8 cellular contexts compared by ENCODE assay signal in genomic region chr1:225923692-225924555, GRCh38. TPM values are rescaled to one million over a fixed set of nuclear protein-coding genes. Genes with fewer than 3 reads are reported as not detected.
DNase-seq lines count a peak whose midpoint lies in the region; ATAC-seq, FAIRE-seq and TF ChIP-seq lines count a peak whose summit lies in the region.

TSS of gene PYCR2 (minus strand) at chr1:225924250. CDS start at chr1:225924110, 140 bp downstream.

- intact Hi-C loops in heart right ventricle (cut with DNase I): loop anchor here in 2 of 10 donors (5.0 kb wide), 2 partner anchors 48 to 53 kb away; no protein-coding TSS in a partner anchor

- H3K4me3 Mint-ChIP-seq in T-cell: peak within 1 kb of the TSS; percentile 92 to 95 (median 93)
- peak within 1 kb of the TSS; percentile 93 for H3K4me3 Mint-ChIP-seq in progenitor cell of endocrine pancreas (ENCODE audit: low read depth)

- peaks cover 7% of the 10 kb centered on the region for H3K36me3 Mint-ChIP-seq in T-cell
- peaks cover 7% of the 10 kb centered on the region for H3K36me3 Mint-ChIP-seq in progenitor cell of endocrine pancreas (ENCODE audit: insufficient read depth)

- WGBS in adipose tissue, 3 donors: 0 to 1% (median 0%) methylated on average over 67 to 80 of the region's 80 CpGs
- WGBS in heart right ventricle, 2 donors: 0 to 1% methylated on average over 76 to 80 of the region's 80 CpGs

- H3K27me3 Mint-ChIP-seq in T-cell: no peaks in the 10 kb centered on the region
- no peaks in the 10 kb centered on the region for H3K27me3 Mint-ChIP-seq in progenitor cell of endocrine pancreas

- FAIRE-seq in GM12891 (lab: Jason Lieb, UNC): peak; percentile 98

- H3K9me3 Mint-ChIP-seq in T-cell (no peaks in the 10 kb centered on the region), progenitor cell of endocrine pancreas (ENCODE audit: low read depth) (no peaks in the 10 kb centered on the region)

- H3K27me3 ChIP-seq in heart right ventricle: no peaks in the 10 kb centered on the region

- peak; percentile 87 for TF ChIP-seq POLR2A in GM12891 (IDR thresholded peaks at IDR 0.05; ENCODE audit: low read depth, low read length)

- H3K27ac Mint-ChIP-seq in T-cell (peak within 1 kb of the TSS; percentile 93 to 95), progenitor cell of endocrine pancreas (peak within 1 kb of the TSS; percentile 96)

- POLR2A ChIA-PET in T-cell (lab: Charles Lee): interaction anchor here (0.6 to 1.7 kb wide), 8 partner anchors 26 to 495 kb away, joined by 3 to 9 read pairs (median 4); partner anchors contain the start of gene SDE2 (in 1 of the 2)

- H3K4me1 Mint-ChIP-seq in T-cell (peaks cover 57 to 66% (median 61%) of the 10 kb centered on the region in 3 donors), progenitor cell of endocrine pancreas (ENCODE audit: low read depth) (peaks cover 6% of the 10 kb centered on the region)

- no peak within 1 kb of the TSS for H3K27ac ChIP-seq in adipose tissue (ENCODE audit: low read depth, low read length)
- H3K27ac ChIP-seq in heart right ventricle: peak within 1 kb of the TSS; percentile 74 to 98 (median 93)

- CTCF ChIA-PET in T-cell (lab: Charles Lee): interaction anchor here (0.6 to 1.4 kb wide), 9 partner anchors 11 to 456 kb away, joined by 3 to 10 read pairs (median 3); partner anchors contain the start of gene SRP9 (in 1 of the 2)

- DNase-seq in GM12891 (ENCODE audit: insufficient read length, low spot score) (peak; percentile 99), NCI-H1436 treated with DMSO at 0.1 percent for 48 hours (lab: John Stamatoyannopoulos, UW) (peak; percentile 94), T-cell (peak; percentile 81 to 96 (median 92)), heart right ventricle (peak; percentile 94 to 96), progenitor cell of endocrine pancreas (ENCODE audit: low spot score, unreplicated experiment) (peak; percentile 91), ureter (ENCODE audit: low spot score) (peak; percentile 96)

- H3K9me3 ChIP-seq in heart right ventricle: no peaks in the 10 kb centered on the region

- TF ChIP-seq CTCF in heart right ventricle (IDR thresholded peaks at IDR 0.05): peak in 3 of 9 donors; percentile 5 to 12 (median 8)
- no peak for TF ChIP-seq CTCF in progenitor cell of endocrine pancreas (IDR thresholded peaks at IDR 0.05; ENCODE audit: unreplicated experiment)

- H3K36me3 ChIP-seq in heart right ventricle: peaks cover 0 to 33% (median 0%) of the 10 kb centered on the region in 9 donors

- H3K4me1 ChIP-seq in heart right ventricle: peaks cover 5 to 45% (median 27%) of the 10 kb centered on the region in 9 donors

- ATAC-seq in HG02840 (IDR thresholded peaks at IDR 0.05; ENCODE audit: low FRiP score, unreplicated experiment): peak; percentile 98
- ATAC-seq in T-cell (replicated peaks in 1 of 4): peak; percentile 97 to 99 (median 98)
- peak; percentile 99 to 100 (median 99) for ATAC-seq in heart right ventricle

- peak within 1 kb of the TSS; percentile 63 to 95 (median 82) for H3K4me3 ChIP-seq in heart right ventricle

TF ChIP-seq in GM12891, 5 proteins besides CTCF, POLR2A, EP300 and RAD21:
- TF ChIP-seq SPI1 (IDR thresholded peaks at IDR 0.05; ENCODE audit: low read depth, low read length) (peak; percentile 43), PAX5 (IDR thresholded peaks at IDR 0.05; ENCODE audit: insufficient read depth, low read length, severe bottlenecking) (no peak), TAF1 (IDR thresholded peaks at IDR 0.05; ENCODE audit: low read depth, low read length) (peak; percentile 62), POU2F2 (IDR thresholded peaks at IDR 0.05; ENCODE audit: low read depth, low read length) (peak; percentile 73), POLR2AphosphoS5 (IDR thresholded peaks at IDR 0.05; ENCODE audit: low read depth, low read length) (peak; percentile 93)

RNA-seq across cellular contexts. Expression of gene PYCR2, which starts in this region (rescaled TPM):
- 74.3 TPM for polyA plus RNA-seq in GM12891 (2012; ENCODE audit: low read depth, missing spikeins)
- 100 to 1,000 TPM in 3 of 5 donors, 10 to 100 TPM in 2; 54.4 to 138 (median 126) TPM for total RNA-seq in T-cell
- polyA plus RNA-seq in adipose tissue: 10 to 100 TPM; 44.1 to 59.5 (median 49.4) TPM
- 10 to 100 TPM; 53.6 to 77.4 (median 62.7) TPM for total RNA-seq in heart right ventricle
- polyA plus RNA-seq in heart right ventricle: 10 to 100 TPM; 42.5 to 96.0 TPM
- 54.5 and 54.8 TPM in 2 replicates for total RNA-seq in progenitor cell of endocrine pancreas
- 106 TPM for total RNA-seq in ureter
